15 cellular contexts compared by ENCODE assay signal in the genomic region with DNA sequence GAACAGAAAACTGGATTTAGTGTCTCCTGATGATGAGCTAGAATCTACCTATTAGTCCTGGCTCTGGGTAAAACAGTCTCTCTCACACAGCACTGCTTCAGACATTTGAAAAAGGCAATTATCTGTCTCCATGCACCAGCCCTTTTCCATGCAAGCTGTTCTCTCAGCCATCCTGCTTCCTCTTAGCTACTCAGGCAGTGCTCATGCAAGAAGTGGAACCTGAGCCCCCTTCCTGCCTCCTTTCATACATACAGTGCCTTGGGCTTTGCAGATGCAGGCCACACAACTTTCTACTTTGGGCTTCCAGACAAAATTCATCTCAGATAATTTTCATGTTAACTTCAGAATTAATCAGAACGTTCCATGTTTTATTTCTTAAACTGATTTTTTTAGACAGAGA.
DNase-seq lines count a peak whose midpoint lies in the region; TF ChIP-seq lines count a peak whose summit lies in the region.
"Had no signal": no experiment of that assay in that cellular context is flagged by ENCODE, and none has a peak within 500 bp of the region (broad histone marks: within the 10 kb centered on the region; RNA-seq: fewer than 3 reads in every experiment).

No MANE protein-coding gene starts in this region.

- no peak overlapping the region for H3K4me3 ChIP-seq in brain microvascular endothelial cell (ENCODE audit: low read depth, low read length)

- no peaks in the 10 kb centered on the region for H3K4me1 Mint-ChIP-seq in type B pancreatic cell (ENCODE audit: unreplicated experiment)

- no peaks in the 10 kb centered on the region for H3K27me3 ChIP-seq in brain microvascular endothelial cell (replicated peaks)

- no peaks in the 10 kb centered on the region for H3K36me3 ChIP-seq in brain microvascular endothelial cell (replicated peaks)

- no peak overlapping the region for H3K4me3 Mint-ChIP-seq in type B pancreatic cell
- H3K4me3 Mint-ChIP-seq: HFFc6 had no signal

- no peaks in the 10 kb centered on the region for H3K9me3 Mint-ChIP-seq in type B pancreatic cell
- H3K9me3 Mint-ChIP-seq: HFFc6 had no signal

- peak overlapping the region; percentile 55 for H3K27ac Mint-ChIP-seq in type B pancreatic cell
- H3K27ac Mint-ChIP-seq: HFFc6 had no signal

- no peaks in the 10 kb centered on the region for H3K36me3 Mint-ChIP-seq in type B pancreatic cell

- DNase-seq in NCI-H748 (lab: John Stamatoyannopoulos, UW; ENCODE audit: unreplicated experiment) (peak; percentile 63), NCI-H748 treated with DMSO at 0.1 percent for 48 hours (lab: John Stamatoyannopoulos, UW) (no peak), NCI-H1694 treated with DMSO at 0.1 percent for 48 hours (lab: John Stamatoyannopoulos, UW) (peak; percentile 68), cerebellar cortex (ENCODE audit: low spot score) (peak; percentile 40), type B pancreatic cell (ENCODE audit: extremely low spot score, unreplicated experiment) (no peak), brain microvascular endothelial cell (no peak), NCI-H128 (lab: John Stamatoyannopoulos, UW; ENCODE audit: unreplicated experiment) (no peak), NCI-H1436 treated with DMSO at 0.1 percent for 48 hours (lab: John Stamatoyannopoulos, UW) (no peak)
- DNase-seq: HFFc6; NCI-H1048; NCI-H2081 treated with DMSO at 0.1 percent for 48 hours; NK-92 treated with Interleukin-12 subunit alpha and Interleukin-12 subunit beta, amount 100 ng/mL, for 24 hours; SHP77 treated with DMSO at 0.1 percent for 48 hours; T-helper 1 cell had no signal

- no peak overlapping the region for H3K27ac ChIP-seq in brain microvascular endothelial cell
- H3K27ac ChIP-seq: C4-2B had no signal

- in situ Hi-C loops in brain microvascular endothelial cell (cut with HindIII; ENCODE audit: low pct_ligation_motif_present, low sequenced_read_pairs): no loop called here

- no peaks in the 10 kb centered on the region for H3K27me3 Mint-ChIP-seq in type B pancreatic cell

- TF ChIP-seq CTCF in type B pancreatic cell (conservative IDR thresholded peaks at IDR 0.05) (no peak), brain microvascular endothelial cell (IDR thresholded peaks at IDR 0.05; ENCODE audit: low read depth, low read length, missing control alignments) (no peak)

Comparison
In these comparisons a context has a peak if more than half of its experiments do, and no peak if none do; other contexts are left out.
1. DNase-seq: peak in NCI-H748 (single experiment), NCI-H1694 treated with DMSO at 0.1 percent for 48 hours (single experiment) and cerebellar cortex (single experiment); none in NCI-H748 treated with DMSO at 0.1 percent for 48 hours (single experiment), type B pancreatic cell (single experiment), brain microvascular endothelial cell (single experiment), NCI-H128 (single experiment) and NCI-H1436 treated with DMSO at 0.1 percent for 48 hours (single experiment).